Comparison of ENCODE assay signal across 8 cellular contexts in genomic region chr2:232633413-232634318, GRCh38. TPM values are rescaled to one million over a fixed set of nuclear protein-coding genes. Genes with fewer than 3 reads are reported as not detected.
DNase-seq lines count a peak whose midpoint lies in the region; ATAC-seq, FAIRE-seq and TF ChIP-seq lines count a peak whose summit lies in the region.

EFHD1 (plus strand) TSS chr2:232633604; CDS start chr2:232633705, 101 bp downstream.

- peak; percentile 71 to 84 (median 83) for ATAC-seq in psoas muscle

- WGBS in hepatocyte (ENCODE audit: low lambda C conversion rate, missing lambda C conversion rate), result 2% methylated on average over 41 of the region's 101 CpGs
- WGBS in psoas muscle, 3 donors, result 0 to 1% (median 1%) methylated on average over 50 to 101 of the region's 101 CpGs

- H3K27me3 ChIP-seq in BJ (ENCODE audit: control insufficient read depth, insufficient read depth, low read length) (peaks cover 2% of the 10 kb centered on the region; the same call in 1 of the 2 replicates), hepatocyte (peaks cover 25% of the 10 kb centered on the region), psoas muscle (ENCODE audit: insufficient read depth in 3 of 3, low read length in 2 of 3) (peaks cover 0 to 51% (median 20%) of the 10 kb centered on the region in 3 donors)

- no peaks in the 10 kb centered on the region for H3K36me3 ChIP-seq in BJ (ENCODE audit: control insufficient read depth, insufficient read depth, low read length)
- no peaks in the 10 kb centered on the region for H3K36me3 ChIP-seq in hepatocyte (replicated peaks; ENCODE audit: insufficient read depth, low read depth)
- H3K36me3 ChIP-seq in psoas muscle (ENCODE audit: insufficient read depth in 1 of 2, low read depth in 1 of 2), result no peaks in the 10 kb centered on the region

- intact Hi-C loops in psoas muscle (cut with DNase I), result no loop called here

- TF ChIP-seq CTCF in BJ (IDR thresholded peaks at IDR 0.05; ENCODE audit: insufficient read depth, low read depth, low read length) (no peak), astrocyte of the cerebellum (IDR thresholded peaks at IDR 0.05; ENCODE audit: low read depth, low read length, missing control alignments) (no peak), hepatocyte (IDR thresholded peaks at IDR 0.05; ENCODE audit: poor library complexity) (no peak), psoas muscle (IDR thresholded peaks at IDR 0.05) (no peak)

- H3K9me2 ChIP-seq in hepatocyte (replicated peaks; ENCODE audit: insufficient read depth), result no peaks in the 10 kb centered on the region

- H3K27ac ChIP-seq in hepatocyte (peak within 1 kb of the TSS; percentile 23), psoas muscle (peak within 1 kb of the TSS; percentile 58)

- DNase-seq in BJ (ENCODE audit: low read depth), result peak; percentile 23
- peak; percentile 75 for DNase-seq in HTR-8/SVneo (ENCODE audit: insufficient read length, low spot score)
- DNase-seq in T-helper 1 cell, result peak in 4 of 5 donors; percentile 10 to 49 (median 20)
- no peak for DNase-seq in astrocyte of the cerebellum (ENCODE audit: low read depth)
- DNase-seq in hepatocyte (ENCODE audit: low spot score), result peak; percentile 85
- DNase-seq in psoas muscle, result peak; percentile 85 to 89
- peak; percentile 70 for DNase-seq in urothelium cell line (ENCODE audit: low spot score)
- DNase-seq in HCEC 1CT, result no peak

- H3K9me3 ChIP-seq in hepatocyte (ENCODE audit: low read depth) (no peaks in the 10 kb centered on the region), psoas muscle (no peaks in the 10 kb centered on the region)

- CTCF ChIA-PET in BJ (lab: Yijun Ruan, JAX), result interaction anchor here (0.8 to 4.1 kb wide), 6 partner anchors 9 to 35 kb away, joined by 3 to 20 read pairs (median 5); no protein-coding TSS in a partner anchor

- no peaks in the 10 kb centered on the region for H4K20me1 ChIP-seq in hepatocyte (ENCODE audit: insufficient read depth, poor library complexity, severe bottlenecking)

- no peaks in the 10 kb centered on the region for H3K79me2 ChIP-seq in hepatocyte

- POLR2A ChIA-PET in BJ (lab: Charles Lee), result interaction anchor here (0.6 kb wide), 1 partner anchor 12 kb away, joined by 9 read pairs; no protein-coding TSS in a partner anchor

- peak within 1 kb of the TSS; percentile 69 for H2AFZ ChIP-seq in hepatocyte

- FAIRE-seq in HTR-8/SVneo (lab: Jason Lieb, UNC) (peak; percentile 26), urothelium cell line (lab: Jason Lieb, UNC) (no peak)

- H3K4me3 ChIP-seq in BJ (ENCODE audit: low read depth, low read length) (peak within 1 kb of the TSS; percentile 55), astrocyte of the cerebellum (ENCODE audit: low read depth, low read length) (peak within 1 kb of the TSS; percentile 55), hepatocyte (peak within 1 kb of the TSS; percentile 51), psoas muscle (peak within 1 kb of the TSS; percentile 72)

- H3K4me1 ChIP-seq in hepatocyte (ENCODE audit: insufficient read depth) (peaks cover 4% of the 10 kb centered on the region), psoas muscle (peaks cover 7% of the 10 kb centered on the region)

- in situ Hi-C loops in astrocyte of the cerebellum (cut with HindIII; ENCODE audit: low sequenced_read_pairs), result no loop called here

- H3K4me2 ChIP-seq in hepatocyte, result peak within 1 kb of the TSS; percentile 89

RNA-seq across cellular contexts. Expression of gene EFHD1, which starts in this region (rescaled TPM):
- polyA plus RNA-seq in BJ (2011; rRNA removed) (60.0 and 76.5 TPM in 2 replicates), hepatocyte (6.7 and 13.4 TPM in 2 replicates), psoas muscle (10 to 100 TPM in 2 of 3 donors, 1 to 10 TPM in 1; 6.6 to 17.7 (median 10.7) TPM)
- 34.8 and 38.1 TPM in 2 replicates for polyA minus RNA-seq in BJ (2011; rRNA and poly(A)+ RNA removed)
- total RNA-seq in hepatocyte (3.0 and 4.2 TPM in 2 replicates), psoas muscle (10 to 100 TPM in 2 of 4 donors, 1 to 10 TPM in 2; 6.9 to 20.7 (median 9.8) TPM)

Comparison
In these comparisons a context has a peak if more than half of its experiments do, and no peak if none do; other contexts are left out.
1. DNase-seq: peak in BJ (single experiment), HTR-8/SVneo (single experiment), T-helper 1 cell (4 of 5), hepatocyte (single experiment), psoas muscle (2 of 2) and urothelium cell line (single experiment); none in astrocyte of the cerebellum (single experiment) and HCEC 1CT (single experiment).
2. Peak in every context shown above with its lines, with median percentiles within 50 percentile points of each other: H3K4me3 ChIP-seq.